In the genomic region with DNA sequence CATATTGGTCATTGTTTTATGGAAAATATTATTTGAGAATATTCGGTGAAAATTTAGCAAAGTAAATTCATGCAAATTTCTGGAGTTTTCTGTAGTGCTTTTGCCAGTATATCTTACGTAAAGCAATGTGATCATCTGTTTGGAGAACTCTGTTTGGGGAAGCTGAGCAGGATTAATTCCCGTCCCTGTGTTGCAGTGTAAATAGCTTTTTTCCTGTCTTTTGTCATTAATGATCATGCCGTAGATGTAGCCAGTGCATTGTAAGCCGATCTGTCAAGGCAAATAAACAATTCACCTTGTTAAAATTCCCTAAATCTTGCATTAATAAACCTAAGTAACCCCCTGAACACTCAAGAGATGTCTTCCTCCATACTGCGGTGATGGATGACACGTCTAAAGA, we compare ENCODE assay signal across 24 cellular contexts.
A peak's percentile ranks its signal among the peaks of the same experiment; 100 is the strongest.
DNase-seq lines count a peak whose midpoint lies in the region; ATAC-seq lines count a peak whose summit lies in the region.
"Had no signal": no experiment of that assay in that cellular context is flagged by ENCODE, and none has a peak within 500 bp of the region (broad histone marks: within the 10 kb centered on the region; RNA-seq: fewer than 3 reads in every experiment).

No MANE protein-coding gene starts in this region.

- H3K4me1 ChIP-seq in NT2/D1 (ENCODE audit: insufficient read depth, insufficient read length) = no peaks in the 10 kb centered on the region
- H3K4me1 ChIP-seq: A549, heart right ventricle, Peyer's patch, transverse colon had no signal

- no peaks in the 10 kb centered on the region for H3K36me3 ChIP-seq in NT2/D1 (ENCODE audit: insufficient read depth, insufficient read length, low read length)
- H3K36me3 ChIP-seq: ovary, Peyer's patch, transverse colon had no signal

- ATAC-seq in HG03565 (IDR thresholded peaks at IDR 0.05; ENCODE audit: unreplicated experiment) (no peak), GM21381 (IDR thresholded peaks at IDR 0.05; ENCODE audit: unreplicated experiment) (no peak)
- ATAC-seq: A549; activated naive CD4-positive, alpha-beta T cell treated with anti-CD3 and anti-CD28 coated beads, Interleukin-2, amount 50 U/mL, for 72 hours; HCT116; heart right ventricle; left cardiac atrium had no signal

- DNase-seq in NCI-H2171 treated with DMSO at 0.1 percent for 48 hours (lab: John Stamatoyannopoulos, UW) (peak; percentile 5), NCI-H2171 (lab: John Stamatoyannopoulos, UW) (no peak), NCI-H1417 (lab: John Stamatoyannopoulos, UW) (peak in 2 of 3 experiments; percentile 15 to 72), NT2/D1 (ENCODE audit: low read depth, low spot score) (peak; percentile 20), left kidney (ENCODE audit: low read depth, low spot score) (peak; percentile 5)
- DNase-seq in activated naive CD4-positive, alpha-beta T cell treated with Interleukin-2 at 50 U/mL for 16 hours = no peak
- DNase-seq: activated CD4-positive, alpha-beta T cell treated with anti-CD3 and anti-CD28 coated beads for 4 hours; activated T-cell treated with anti-CD3 and anti-CD28 coated beads for 4 hours; CD4-positive, alpha-beta memory T cell; foreskin melanocyte; heart right ventricle; left cardiac atrium; NCI-H187; nephron progenitor cell; ovary; Peyer's patch; stimulated activated CD4-positive, alpha-beta T cell treated with anti-CD3 and anti-CD28 coated beads, Interleukin-15, amount 100 ng/mL, for 24 hours; stimulated activated CD4-positive, alpha-beta T cell treated with anti-CD3 and anti-CD28 coated beads, Interleukin-4, amount 100 ng/mL, for 4 hours; transverse colon had no signal

- H3K9ac ChIP-seq in NT2/D1 (ENCODE audit: insufficient read length, low read depth) = no peak overlapping the region

- H3K4me3 ChIP-seq in NT2/D1 (ENCODE audit: insufficient read length, low read depth) = no peak overlapping the region
- H3K4me3 ChIP-seq: A549, heart right ventricle, ovary, Peyer's patch, transverse colon had no signal

- H3K27me3 ChIP-seq in NT2/D1 (ENCODE audit: insufficient read depth, insufficient read length) = no peaks in the 10 kb centered on the region
- H3K27me3 ChIP-seq: heart right ventricle, ovary, Peyer's patch, transverse colon had no signal

- H3K9me3 ChIP-seq in NT2/D1 (ENCODE audit: insufficient read depth, low read length) = no peaks in the 10 kb centered on the region
- H3K9me3 ChIP-seq: A549, heart right ventricle, ovary, Peyer's patch, transverse colon had no signal

Comparison
In these comparisons a context has a peak if more than half of its experiments do, and no peak if none do; other contexts are left out.
1. DNase-seq: peak in NCI-H2171 treated with DMSO at 0.1 percent for 48 hours (single experiment), NCI-H1417 (2 of 3), NT2/D1 (single experiment) and left kidney (single experiment); none in NCI-H2171 (single experiment) and activated naive CD4-positive, alpha-beta T cell treated with Interleukin-2 at 50 U/mL for 16 hours (single experiment).